ENCODE assay signal across 1 cellular context in the genomic region with DNA sequence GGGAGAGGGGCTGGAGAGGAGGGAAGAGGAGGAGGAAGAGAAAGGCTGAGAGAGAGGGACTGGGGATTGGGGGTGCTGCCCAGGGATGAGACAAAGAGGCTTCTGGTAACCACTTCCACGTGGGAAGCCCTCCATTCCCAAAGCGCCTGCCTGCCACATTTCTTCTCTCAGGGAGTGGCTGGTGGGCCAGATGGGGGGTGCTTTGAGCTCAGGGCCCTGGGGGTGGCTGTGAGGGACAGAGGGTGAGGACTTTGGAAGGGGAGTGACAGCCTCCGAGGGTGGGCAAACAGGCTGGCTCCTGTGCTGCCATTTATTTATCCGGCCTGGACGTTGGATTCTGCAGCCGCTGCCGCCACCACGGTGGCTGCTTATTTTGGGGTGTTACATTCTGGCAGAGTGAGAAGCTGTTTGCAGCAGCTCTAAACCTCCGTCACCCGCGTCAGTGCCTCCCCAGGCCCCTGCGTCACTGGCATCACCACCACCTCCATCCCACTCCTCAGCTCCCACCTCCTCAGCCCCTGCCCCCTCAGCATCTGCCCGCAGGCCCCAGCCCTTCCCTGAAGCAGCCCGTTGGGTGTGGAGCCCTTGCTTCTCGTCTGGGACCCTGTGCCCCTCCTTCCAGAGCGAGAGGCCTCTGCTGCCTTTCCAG.
TF ChIP-seq lines count a peak whose summit lies in the region.

No MANE protein-coding gene starts in this region.

TF ChIP-seq in HepG2, 621 proteins besides CTCF, POLR2A, EP300 and RAD21:
- TF ChIP-seq HNRNPK (IDR thresholded peaks at IDR 0.05; ENCODE audit: low read depth, low read length, poor library complexity, severe bottlenecking): peak; percentile 34
- no peak for TF ChIP-seq ZNF292 (CRISPR knock-in tag; IDR thresholded peaks at IDR 0.05; ENCODE audit: borderline replicate concordance, low read depth)
- TF ChIP-seq FLYWCH1 (CRISPR knock-in tag; IDR thresholded peaks at IDR 0.05): no peak
- TF ChIP-seq AGO2 (optimal IDR thresholded peaks at IDR 0.05; ENCODE audit: low read depth, low read length): peak; percentile 42
- TF ChIP-seq ZNF703 (CRISPR knock-in tag; IDR thresholded peaks at IDR 0.05; ENCODE audit: borderline replicate concordance): no peak
